In genomic region chr2:209960676-209961630, GRCh38 we compare ENCODE assay signal across 8 cellular contexts. TPM values are rescaled to one million over a fixed set of nuclear protein-coding genes. Genes with fewer than 3 reads are reported as not detected.
A peak's percentile ranks its signal among the peaks of the same experiment; 100 is the strongest.
DNase-seq lines count a peak whose midpoint lies in the region; ATAC-seq, FAIRE-seq and TF ChIP-seq lines count a peak whose summit lies in the region.

No MANE protein-coding gene starts in this region.

- H3K4me3 ChIP-seq in K562 = no peak overlapping the region
- H3K4me3 ChIP-seq in iPS-18a (ENCODE audit: low read length) = peak overlapping the region; percentile 47

- H3K27me3 ChIP-seq in K562 (ENCODE audit: control insufficient read depth in 2 of 2, insufficient read depth in 2 of 2, low read length in 2 of 2) = no peaks in the 10 kb centered on the region
- H3K27me3 ChIP-seq in iPS-18a (ENCODE audit: control insufficient read depth, insufficient read depth, low read length) = peaks cover 37% of the 10 kb centered on the region

- in situ Hi-C loops in K562 (cut with MboI) = loop anchor here (10.0 kb wide), 1 partner anchor 1556 kb away; the partner anchor contains the start of gene PTH2R

- DNase-seq in NK-92 treated with Interleukin-12 subunit alpha and Interleukin-12 subunit beta, amount 100 ng/mL, for 24 hours (lab: John Stamatoyannopoulos, UW) = peak; percentile 8
- no peak for DNase-seq in NK-92 (lab: John Stamatoyannopoulos, UW; ENCODE audit: unreplicated experiment)
- peak; percentile 36 for DNase-seq in H54 (ENCODE audit: insufficient read length, low spot score)
- DNase-seq in RCC 7860 (ENCODE audit: low spot score) = peak; percentile 53
- peak; percentile 18 to 61 (median 28) for DNase-seq in K562 (ENCODE audit: extremely low read depth in 1 of 4, low spot score in 3 of 4)
- peak in 2 of 3 donors; percentile 18 to 23 for DNase-seq in stimulated activated CD4-positive, alpha-beta T cell treated with anti-CD3 and anti-CD28 coated beads, Interleukin-12 subunit alpha, Interleukin-12 subunit beta, amount 100 ng/mL, for 48 hours (ENCODE audit: low read depth in 2 of 3, low spot score in 1 of 3)

- 0% methylated on average over 4 of the region's 4 CpGs for WGBS in K562 (ENCODE audit: insufficient coverage, low coverage, missing lambda C conversion rate)

- TF ChIP-seq RAD21 in Ishikawa (IDR thresholded peaks at IDR 0.05; ENCODE audit: low read depth) (peak; percentile 85), K562 (CRISPR knock-in tag; conservative IDR thresholded peaks at IDR 0.05 in 1 of 2, IDR thresholded peaks at IDR 0.05 in 1 of 2) (peak; percentile 22 to 60; a peak in 3 of 4 replicates)

- H3K36me3 ChIP-seq in K562 (ENCODE audit: control insufficient read depth, insufficient read depth, low read length) (no peaks in the 10 kb centered on the region), iPS-18a (ENCODE audit: control insufficient read depth, low read depth, low read length) (no peaks in the 10 kb centered on the region)

- H3K27ac ChIP-seq in K562 (ENCODE audit: extremely low read depth, low read depth, low read length) = no peak overlapping the region
- H3K27ac ChIP-seq in iPS-18a (ENCODE audit: low read length) = no peak overlapping the region

- H3K4me2 ChIP-seq in K562 (ENCODE audit: insufficient read depth, low read length) = no peak overlapping the region

- no peaks in the 10 kb centered on the region for H3K79me2 ChIP-seq in K562 (ENCODE audit: control insufficient read depth, insufficient read depth, low read length)

- peak; percentile 36; the same call in 1 of the 2 replicates for TF ChIP-seq EP300 in Ishikawa (IDR thresholded peaks at IDR 0.05; ENCODE audit: borderline replicate concordance)
- no peak for TF ChIP-seq EP300 in K562 (IDR thresholded peaks at IDR 0.05; ENCODE audit: low read length)

- peak; percentile 90 for FAIRE-seq in H54 (lab: Jason Lieb, UNC)
- peak; percentile 27 for FAIRE-seq in RCC 7860 (lab: Jason Lieb, UNC)
- FAIRE-seq in K562 (lab: Jason Lieb, UNC) = peak; percentile 29

- no peak overlapping the region for H2AFZ ChIP-seq in K562 (ENCODE audit: low read depth, low read length)

- H3K9me1 ChIP-seq in K562 (ENCODE audit: control insufficient read depth, insufficient read depth, low read length) = no peaks in the 10 kb centered on the region

- no peaks in the 10 kb centered on the region for H3K4me1 ChIP-seq in K562 (replicated peaks in 1 of 2; ENCODE audit: control insufficient read depth in 2 of 2, insufficient read depth in 2 of 2, low read length in 2 of 2)
- H3K4me1 ChIP-seq in iPS-18a (ENCODE audit: control insufficient read depth, low read depth, low read length) = peaks cover 21% of the 10 kb centered on the region

- no peaks in the 10 kb centered on the region for H4K20me1 ChIP-seq in K562 (replicated peaks; ENCODE audit: control insufficient read depth, insufficient read depth, low read length)

- H3K9ac ChIP-seq in K562 (ENCODE audit: insufficient read depth in 1 of 2, low read depth in 2 of 2, low read length in 2 of 2) = no peak overlapping the region
- peak overlapping the region; percentile 26 for H3K9ac ChIP-seq in iPS-18a (ENCODE audit: low read length)

- no TSS peak for BruUV-seq in K562 (replicated peaks; lab: Mats Ljungman, UMichigan)

- ATAC-seq in K562 = peak; percentile 88

- no peaks in the 10 kb centered on the region for H3K9me3 ChIP-seq in K562 (replicated peaks; ENCODE audit: control insufficient read depth, insufficient read depth, low read depth, low read length)
- no peaks in the 10 kb centered on the region for H3K9me3 ChIP-seq in iPS-18a (ENCODE audit: control insufficient read depth, low read depth, low read length)

- CTCF ChIA-PET in K562 (lab: Yijun Ruan, JAX; ENCODE audit: low intra/inter-chr PET ratio) = no interaction called here

- intact Hi-C loops in K562 (cut with micrococcal nuclease) = loop anchor here (5.0 to 10.0 kb wide), 3 partner anchors 536 to 1564 kb away; partner anchors contain the start of gene MAP2

- TF ChIP-seq POLR2A in H54 (IDR thresholded peaks at IDR 0.05; ENCODE audit: low read depth, low read length) (no peak), K562 (conservative IDR thresholded peaks at IDR 0.05) (no peak)

- POLR2A ChIA-PET in K562 (lab: Yijun Ruan, JAX) = no interaction called here

- TF ChIP-seq CTCF in K562 (IDR thresholded peaks at IDR 0.05 in 2 of 3, conservative IDR thresholded peaks at IDR 0.05 in 1 of 3; ENCODE audit: insufficient read depth in 2 of 3, low read depth in 1 of 3, low read length in 3 of 3) = peak; percentile 51 to 66 (median 60)

TF ChIP-seq in Ishikawa, 13 proteins besides CTCF, POLR2A, EP300 and RAD21:
- TF ChIP-seq TEAD4 (IDR thresholded peaks at IDR 0.05) (peak; percentile 76), NFIC (IDR thresholded peaks at IDR 0.05) (peak; percentile 68; the same call in 1 of the 2 replicates), YY1 (IDR thresholded peaks at IDR 0.05; ENCODE audit: low read depth) (no peak)
TF ChIP-seq in Ishikawa: peak in this region for 2.

TF ChIP-seq in K562, 482 proteins besides CTCF, POLR2A, EP300 and RAD21:
- TF ChIP-seq SMC3 (conservative IDR thresholded peaks at IDR 0.05; ENCODE audit: insufficient read depth, low read depth, low read length) (0 out of 2 replicates have a peak, but pooled peaks have one; percentile 36), SAFB2 (IDR thresholded peaks at IDR 0.05; ENCODE audit: borderline replicate concordance, low read depth, low read length, severe bottlenecking) (no peak)

RNA-seq across cellular contexts. Expression of gene RPE, which starts 41.5 kb away (rescaled TPM):
- 49.4 and 63.9 TPM in 2 replicates for total RNA-seq in K562 (2011; cell fraction: chromatin; rRNA removed; ENCODE audit: low replicate concordance)
- 15.3 and 21.6 TPM in 2 replicates for total RNA-seq in K562 (2011; cell fraction: nucleolus; rRNA removed)
- 31.8 and 49.1 TPM in 2 replicates for total RNA-seq in K562 (2011; cell fraction: nucleoplasm; rRNA removed)
- total RNA-seq in K562 (2014; rRNA removed) = 33.5 and 37.1 TPM in 2 replicates
- 53.4 and 54.3 TPM in 2 replicates for total RNA-seq in K562 (2014; rRNA removed; fragmentation: Illumina TruSeq; extraction: Trizol)
- total RNA-seq in K562 (2015; rRNA removed; fragmentation: Illumina TruSeq; extraction: Trizol) = 44.0 and 53.8 TPM in 2 replicates
- total RNA-seq in K562 (2021) = 47.7 and 49.5 TPM in 2 replicates
- 46.0 and 65.3 TPM in 2 replicates for polyA plus RNA-seq in K562 (2011; rRNA removed)
- polyA plus RNA-seq in K562 (2011; cell fraction: cytosol; rRNA removed) = 72.2 and 78.1 TPM in 2 replicates
- 56.4 and 68.4 TPM in 2 replicates for polyA plus RNA-seq in K562 (2011; cell fraction: nucleus; rRNA removed)
- 22.6 and 33.3 TPM in 2 replicates for polyA plus RNA-seq in K562 (2012)
- polyA plus RNA-seq in K562 (2014; fragmentation: Illumina TruSeq; extraction: Trizol) = 43.5 and 50.4 TPM in 2 replicates
- 10 to 100 TPM; 43.8 to 57.1 TPM for polyA plus RNA-seq in K562 (2014; fragmentation: Nextera tagmentation; extraction: Ambion mirVana)
- polyA plus RNA-seq in K562 (2014; rRNA removed) = 39.9 and 41.8 TPM in 2 replicates
- 86.5 and 102 TPM in 2 replicates for polyA minus RNA-seq in K562 (2011; rRNA and poly(A)+ RNA removed)
- 37.8 and 46.0 TPM in 2 replicates for polyA minus RNA-seq in K562 (2011; cell fraction: cytosol; rRNA and poly(A)+ RNA removed)
- polyA minus RNA-seq in K562 (2011; cell fraction: nucleus; rRNA and poly(A)+ RNA removed) = 37.6 and 56.8 TPM in 2 replicates
